Comparison of ENCODE assay signal across 8 cellular contexts in the genomic region with DNA sequence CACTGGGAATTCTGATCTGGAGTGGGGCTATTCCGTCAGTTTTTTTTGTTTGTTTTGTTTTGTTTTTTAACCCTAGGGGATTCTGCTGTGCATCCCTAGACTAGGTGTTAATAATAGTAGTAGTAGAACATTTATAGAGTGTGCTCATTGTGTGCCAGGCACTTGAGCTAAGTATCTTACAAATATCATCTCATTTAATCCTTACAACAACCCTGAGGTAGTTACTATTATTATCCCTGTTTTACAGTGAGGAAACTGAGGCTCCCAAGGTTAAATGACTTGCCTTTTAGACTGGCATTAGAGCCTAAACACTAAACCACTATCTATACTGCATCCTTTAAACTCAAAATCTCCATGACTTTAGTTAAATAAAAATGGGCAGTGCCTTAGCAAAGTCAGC.
"Had no signal": no experiment of that assay in that cellular context is flagged by ENCODE, and none has a peak within 500 bp of the region (broad histone marks: within the 10 kb centered on the region; RNA-seq: fewer than 3 reads in every experiment).

No MANE protein-coding gene starts in this region.

- FAIRE-seq: G401.6, GM12878, GM12891, GM12892, GM18507, GM19239 had no signal

- DNase-seq: GDM1, GF-D8 had no signal

- H3K4me3 ChIP-seq: GM12878 had no signal

- ATAC-seq: GM12878 had no signal
